Comparison of ENCODE assay signal across 1 cellular context in the genomic region with DNA sequence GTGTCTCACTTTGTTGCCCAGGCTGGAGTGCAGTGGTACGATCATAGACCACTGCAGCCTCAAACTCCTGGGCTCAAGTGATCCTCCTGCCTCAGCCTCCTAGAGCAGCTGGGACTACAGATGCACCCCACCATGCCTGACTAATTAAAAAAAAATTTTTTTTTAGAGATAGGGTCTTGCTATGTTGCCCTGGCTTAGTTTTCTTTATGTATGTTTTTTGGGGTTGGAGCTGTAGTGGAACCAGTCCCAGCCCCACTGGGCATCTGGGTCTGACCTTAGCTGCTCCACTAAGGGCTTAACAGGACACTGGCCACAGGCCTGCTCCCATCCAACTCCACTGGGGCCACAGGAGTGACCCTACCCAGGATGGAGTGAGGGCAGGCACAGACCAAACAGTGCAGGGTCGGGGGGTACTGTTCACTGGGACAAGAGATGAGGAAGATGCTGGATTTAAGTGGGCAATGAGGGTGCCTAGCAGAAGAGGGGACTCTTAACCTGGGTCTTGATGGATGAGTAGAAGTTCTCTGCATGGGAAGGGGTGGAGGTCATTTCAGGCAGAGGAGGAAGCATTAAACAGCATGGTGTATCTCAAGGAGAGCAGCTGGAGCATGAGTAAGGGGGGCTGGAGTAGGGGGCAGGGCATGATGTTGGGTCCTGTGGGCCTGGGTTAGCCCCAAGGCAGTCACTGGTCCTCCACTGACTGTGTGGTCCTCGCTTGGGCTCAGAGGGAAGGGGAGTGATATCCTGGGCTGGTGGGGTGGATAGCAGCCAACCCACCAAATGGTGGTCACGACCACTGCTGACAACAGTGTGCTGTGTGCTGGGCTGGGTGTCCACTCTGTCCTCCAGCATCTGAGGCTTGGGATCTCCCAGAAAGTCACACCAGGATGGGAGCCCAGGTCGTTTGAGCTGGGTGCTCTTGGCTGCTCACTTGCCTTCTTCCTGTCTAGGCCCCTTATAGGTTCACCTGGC.
TF ChIP-seq lines count a peak whose summit lies in the region.

No MANE protein-coding gene starts in this region.

TF ChIP-seq in K562, 482 proteins besides CTCF, POLR2A, EP300 and RAD21:
- TF ChIP-seq ZNF121 (CRISPR knock-in tag; conservative IDR thresholded peaks at IDR 0.05) (peak; percentile 94), EP400 (IDR thresholded peaks at IDR 0.05) (no peak)
TF ChIP-seq in K562: peak in this region for 1.
